16 cellular contexts compared by ENCODE assay signal in genomic region chr11:64712430-64713030, GRCh38. TPM values are rescaled to one million over a fixed set of nuclear protein-coding genes. Genes with fewer than 3 reads are reported as not detected.
A peak's percentile ranks its signal among the peaks of the same experiment; 100 is the strongest.
DNase-seq lines count a peak whose midpoint lies in the region; ATAC-seq and TF ChIP-seq lines count a peak whose summit lies in the region.
"Had no signal": no experiment of that assay in that cellular context is flagged by ENCODE, and none has a peak within 500 bp of the region (broad histone marks: within the 10 kb centered on the region; RNA-seq: fewer than 3 reads in every experiment).

No MANE protein-coding gene starts in this region.

- no peak overlapping the region for H3K9ac ChIP-seq in SK-N-SH
- H3K9ac ChIP-seq in DND-41 (ENCODE audit: low read depth, low read length) = no peak overlapping the region

- CTCF ChIA-PET in SK-N-SH (lab: Yijun Ruan, JAX) = interaction anchor here (0.9 kb wide), 1 partner anchor 8 kb away, joined by 3 read pairs; no protein-coding TSS in a partner anchor

- no peak for TF ChIP-seq EP300 in SK-N-SH (IDR thresholded peaks at IDR 0.05; ENCODE audit: borderline replicate concordance in 1 of 2, low read depth in 1 of 2, low read length in 1 of 2)

- peaks cover 4% of the 10 kb centered on the region; the same call in 1 of the 2 replicates for H3K27me3 ChIP-seq in SK-N-SH (ENCODE audit: insufficient read depth)
- H3K27me3 ChIP-seq in DND-41 (ENCODE audit: insufficient read depth, low read length, poor library complexity) = peaks cover 10% of the 10 kb centered on the region
- H3K27me3 ChIP-seq in foreskin keratinocyte = peaks cover 79% of the 10 kb centered on the region
- peaks cover 11% of the 10 kb centered on the region for H3K27me3 ChIP-seq in vagina

- H3K9me3 ChIP-seq in SK-N-SH = no peaks in the 10 kb centered on the region
- H3K9me3 ChIP-seq in DND-41 (ENCODE audit: insufficient read depth, low read length, severe bottlenecking) = no peaks in the 10 kb centered on the region
- H3K9me3 ChIP-seq in vagina = no peaks in the 10 kb centered on the region
- H3K9me3 ChIP-seq: gastroesophageal sphincter had no signal

- H3K4me1 ChIP-seq in SK-N-SH (ENCODE audit: control insufficient read depth in 1 of 2, insufficient read depth in 2 of 2, low read depth in 1 of 2, low read length in 1 of 2) (peaks cover 0 to 37% of the 10 kb centered on the region in 2 experiments; a peak in 3 of 4 replicates), DND-41 (ENCODE audit: insufficient read depth, low read length) (no peaks in the 10 kb centered on the region), foreskin keratinocyte (no peaks in the 10 kb centered on the region), vagina (peaks cover 9% of the 10 kb centered on the region)

- no peaks in the 10 kb centered on the region for H3K9me3 Mint-ChIP-seq in activated T-helper 1 cell treated with anti-CD3 and anti-CD28 coated beads, Interleukin-12 subunit alpha, Interleukin-12 subunit beta, Interleukin-2, Interleukin-4 antibody, amounts not matched to agents 30 ng/mL and 10 ng/mL and 1 ng/mL, durations not matched to agents 14 hours and 24 hours and 36 hours
- no peaks in the 10 kb centered on the region for H3K9me3 Mint-ChIP-seq in natural killer cell

- 67% methylated on average over 21 of the region's 47 CpGs for WGBS in SK-N-SH (ENCODE audit: low lambda C conversion rate)

- H3K79me2 ChIP-seq in SK-N-SH (ENCODE audit: insufficient read depth) (no peaks in the 10 kb centered on the region), DND-41 (ENCODE audit: insufficient read depth, low read length) (no peaks in the 10 kb centered on the region)

- TF ChIP-seq CTCF in SK-N-SH (IDR thresholded peaks at IDR 0.05) = no peak
- TF ChIP-seq CTCF in DND-41 (IDR thresholded peaks at IDR 0.05; ENCODE audit: borderline replicate concordance, extremely low read depth, low read length, poor library complexity, severe bottlenecking) = no peak
- no peak for TF ChIP-seq CTCF in natural killer cell (IDR thresholded peaks at IDR 0.05)
- no peak for TF ChIP-seq CTCF in foreskin keratinocyte (conservative IDR thresholded peaks at IDR 0.05)
- no peak for TF ChIP-seq CTCF in vagina (IDR thresholded peaks at IDR 0.05)

- no peak for TF ChIP-seq RAD21 in SK-N-SH (IDR thresholded peaks at IDR 0.05; ENCODE audit: low read length)

- peaks cover 6% of the 10 kb centered on the region for H3F3A ChIP-seq in SK-N-SH (replicated peaks; ENCODE audit: insufficient read depth)

- peaks cover 68% of the 10 kb centered on the region for H3K27me3 Mint-ChIP-seq in activated T-helper 1 cell treated with anti-CD3 and anti-CD28 coated beads, Interleukin-12 subunit alpha, Interleukin-12 subunit beta, Interleukin-2, Interleukin-4 antibody, amounts not matched to agents 30 ng/mL and 10 ng/mL and 1 ng/mL, durations not matched to agents 14 hours and 24 hours and 36 hours (ENCODE audit: insufficient read depth)
- peaks cover 51 to 70% of the 10 kb centered on the region in 2 donors for H3K27me3 Mint-ChIP-seq in natural killer cell (ENCODE audit: low read depth in 2 of 2)

- H3K4me3 ChIP-seq in SK-N-SH (ENCODE audit: low read depth in 2 of 2, low read length in 1 of 2) (no peak overlapping the region), DND-41 (ENCODE audit: low read depth in 1 of 2, low read length in 2 of 2) (no peak overlapping the region), vagina (peak overlapping the region in 1 of 2 donors; percentile 33)

- peaks cover 5% of the 10 kb centered on the region for H3K4me1 Mint-ChIP-seq in activated T-helper 1 cell treated with anti-CD3 and anti-CD28 coated beads, Interleukin-12 subunit alpha, Interleukin-12 subunit beta, Interleukin-2, Interleukin-4 antibody, amounts not matched to agents 30 ng/mL and 10 ng/mL and 1 ng/mL, durations not matched to agents 14 hours and 24 hours and 36 hours (ENCODE audit: low read depth)
- H3K4me1 Mint-ChIP-seq in natural killer cell = peaks cover 10 to 21% of the 10 kb centered on the region in 2 donors

- H3K27ac Mint-ChIP-seq in activated T-helper 1 cell treated with anti-CD3 and anti-CD28 coated beads, Interleukin-12 subunit alpha, Interleukin-12 subunit beta, Interleukin-2, Interleukin-4 antibody, amounts not matched to agents 30 ng/mL and 10 ng/mL and 1 ng/mL, durations not matched to agents 14 hours and 24 hours and 36 hours = no peak overlapping the region
- H3K27ac Mint-ChIP-seq in natural killer cell = peak overlapping the region in 1 of 2 donors; percentile 21

- TF ChIP-seq POLR2A in vagina (IDR thresholded peaks at IDR 0.05) = no peak

- DNase-seq in SK-N-SH (peak; percentile 61), DND-41 (no peak), natural killer cell (no peak), NCI-H1092 treated with DMSO at 0.1 percent for 48 hours (lab: John Stamatoyannopoulos, UW) (no peak), foreskin keratinocyte (no peak), vagina (ENCODE audit: extremely low spot score in 2 of 2) (no peak)
- DNase-seq in activated T-helper 1 cell treated with anti-CD3 and anti-CD28 coated beads, Interleukin-12 subunit alpha, Interleukin-12 subunit beta, Interleukin-2, Interleukin-4 antibody, amounts not matched to agents 30 ng/mL and 10 ng/mL and 1 ng/mL, durations not matched to agents 14 hours and 24 hours and 36 hours (ENCODE audit: low spot score) = no peak
- DNase-seq: 8988T, Kasumi-1, midbrain, NCI-H1417 treated with DMSO at 0.1 percent for 48 hours, OCI-M1 had no signal

- H3K36me3 Mint-ChIP-seq in activated T-helper 1 cell treated with anti-CD3 and anti-CD28 coated beads, Interleukin-12 subunit alpha, Interleukin-12 subunit beta, Interleukin-2, Interleukin-4 antibody, amounts not matched to agents 30 ng/mL and 10 ng/mL and 1 ng/mL, durations not matched to agents 14 hours and 24 hours and 36 hours (ENCODE audit: low read depth) = peaks cover 3% of the 10 kb centered on the region
- no peaks in the 10 kb centered on the region for H3K36me3 Mint-ChIP-seq in natural killer cell

- intact Hi-C loops in activated T-helper 1 cell treated with anti-CD3 and anti-CD28 coated beads, Interleukin-12 subunit alpha, Interleukin-12 subunit beta, Interleukin-2, Interleukin-4 antibody, amounts not matched to agents 30 ng/mL and 10 ng/mL and 1 ng/mL, durations not matched to agents 14 hours and 24 hours and 36 hours (cut with micrococcal nuclease) = no loop called here
- intact Hi-C loops in natural killer cell (cut with micrococcal nuclease) (no loop called here), vagina (cut with DNase I) (no loop called here)

- H3K9me2 ChIP-seq in SK-N-SH = no peaks in the 10 kb centered on the region

- POLR2A ChIA-PET in SK-N-SH (lab: Yijun Ruan, JAX) = no interaction called here

- H3K4me3 Mint-ChIP-seq in activated T-helper 1 cell treated with anti-CD3 and anti-CD28 coated beads, Interleukin-12 subunit alpha, Interleukin-12 subunit beta, Interleukin-2, Interleukin-4 antibody, amounts not matched to agents 30 ng/mL and 10 ng/mL and 1 ng/mL, durations not matched to agents 14 hours and 24 hours and 36 hours = peak overlapping the region; percentile 44
- peak overlapping the region; percentile 71 for H3K4me3 Mint-ChIP-seq in natural killer cell

- H3K36me3 ChIP-seq in SK-N-SH (replicated peaks in 1 of 2; ENCODE audit: control insufficient read depth in 1 of 2, insufficient read depth in 2 of 2, low read length in 1 of 2) (no peaks in the 10 kb centered on the region), DND-41 (ENCODE audit: insufficient read depth, low read length) (no peaks in the 10 kb centered on the region), vagina (no peaks in the 10 kb centered on the region)
- H3K36me3 ChIP-seq: gastroesophageal sphincter had no signal

- no peaks in the 10 kb centered on the region for H4K20me1 ChIP-seq in SK-N-SH (ENCODE audit: insufficient read depth)
- peaks cover 3% of the 10 kb centered on the region; the same call in 1 of the 2 replicates for H4K20me1 ChIP-seq in DND-41 (ENCODE audit: insufficient read depth, low read length)

- no peak for ATAC-seq in SK-N-SH treated with all-trans-retinoic acid at 6 μM for 48 hours
- ATAC-seq in DND-41 (ENCODE audit: insufficient read depth, low read depth) = 0 out of 3 replicates have a peak, but pooled peaks have one; percentile 39
- peak; percentile 30 to 57 (median 56) for ATAC-seq in natural killer cell
- no peak for ATAC-seq in foreskin keratinocyte

- H3K4me2 ChIP-seq in SK-N-SH (no peak overlapping the region), DND-41 (ENCODE audit: insufficient read depth, low read length) (no peak overlapping the region)

- H3K27ac ChIP-seq in SK-N-SH (ENCODE audit: low read depth in 2 of 2, low read length in 1 of 2) (no peak overlapping the region), DND-41 (ENCODE audit: low read length) (no peak overlapping the region), foreskin keratinocyte (no peak overlapping the region), vagina (no peak overlapping the region)
- H3K27ac ChIP-seq: gastroesophageal sphincter had no signal

- H2AFZ ChIP-seq in SK-N-SH (ENCODE audit: low read depth) = no peak overlapping the region
- H2AFZ ChIP-seq in DND-41 (ENCODE audit: low read depth, low read length) = no peak overlapping the region

RNA-seq across cellular contexts. Expression of gene NRXN2, which starts 10.5 kb away (rescaled TPM):
- polyA plus RNA-seq in SK-N-SH (2012; rRNA removed) (0.15 TPM in 2 replicates), foreskin keratinocyte (not detected in 2 replicates)
- polyA plus RNA-seq in SK-N-SH (2012; cell fraction: cytosol; rRNA removed) = 0.09 and 1.4 TPM in 2 replicates
- 0.06 and 0.54 TPM in 2 replicates for polyA plus RNA-seq in SK-N-SH (2012; cell fraction: nucleus; rRNA removed)
- total RNA-seq in activated T-helper 1 cell treated with anti-CD3 and anti-CD28 coated beads, Interleukin-12 subunit alpha, Interleukin-12 subunit beta, Interleukin-2, Interleukin-4 antibody, amounts not matched to agents 30 ng/mL and 10 ng/mL and 1 ng/mL, durations not matched to agents 14 hours and 24 hours and 36 hours = 0.17 and 0.23 TPM in 2 replicates
- total RNA-seq in natural killer cell (1 to 10 TPM; 2.9 to 9.6 (median 7.7) TPM), foreskin keratinocyte (not detected in 2 replicates), vagina (16.9 TPM)

RNA-seq across cellular contexts. Expression of gene RASGRP2, which starts 31.4 kb away (rescaled TPM):
- polyA plus RNA-seq in SK-N-SH (2012; rRNA removed) (1.6 and 2.2 TPM in 2 replicates), foreskin keratinocyte (0.25 and 0.39 TPM in 2 replicates)
- polyA plus RNA-seq in SK-N-SH (2012; cell fraction: cytosol; rRNA removed) = 0.50 and 0.92 TPM in 2 replicates
- 10.3 and 12.9 TPM in 2 replicates for polyA plus RNA-seq in SK-N-SH (2012; cell fraction: nucleus; rRNA removed)
- total RNA-seq in activated T-helper 1 cell treated with anti-CD3 and anti-CD28 coated beads, Interleukin-12 subunit alpha, Interleukin-12 subunit beta, Interleukin-2, Interleukin-4 antibody, amounts not matched to agents 30 ng/mL and 10 ng/mL and 1 ng/mL, durations not matched to agents 14 hours and 24 hours and 36 hours = 15.8 and 19.5 TPM in 2 replicates
- total RNA-seq in natural killer cell (100 to 1,000 TPM; 371 to 417 (median 394) TPM), foreskin keratinocyte (0.14 and 0.31 TPM in 2 replicates), vagina (27.5 TPM)
- total RNA-seq: NCI-H460, SK-MEL-5 had no signal

RNA-seq across cellular contexts. Expression of gene PYGM, which starts 47.2 kb away (rescaled TPM):
- polyA plus RNA-seq in SK-N-SH (2012; rRNA removed) = 0.08 TPM in 2 replicates
- 0.03 and 0.05 TPM in 2 replicates for polyA plus RNA-seq in SK-N-SH (2012; cell fraction: cytosol; rRNA removed)
- polyA plus RNA-seq in SK-N-SH (2012; cell fraction: nucleus; rRNA removed) = 0.21 and 0.23 TPM in 2 replicates
- total RNA-seq in activated T-helper 1 cell treated with anti-CD3 and anti-CD28 coated beads, Interleukin-12 subunit alpha, Interleukin-12 subunit beta, Interleukin-2, Interleukin-4 antibody, amounts not matched to agents 30 ng/mL and 10 ng/mL and 1 ng/mL, durations not matched to agents 14 hours and 24 hours and 36 hours = 2.7 and 4.8 TPM in 2 replicates
- total RNA-seq in natural killer cell = 1 to 10 TPM; 4.1 to 8.4 (median 6.1) TPM
- 0.07 TPM in 2 replicates for total RNA-seq in foreskin keratinocyte
- polyA plus RNA-seq in foreskin keratinocyte = 0.07 and 0.19 TPM in 2 replicates
- 0.98 TPM for total RNA-seq in vagina

Comparison
In these comparisons a context has a peak if more than half of its experiments do, and no peak if none do; other contexts are left out.
1. ATAC-seq: peak in DND-41 (single experiment) and natural killer cell (3 of 3); none in SK-N-SH treated with all-trans-retinoic acid at 6 μM for 48 hours (single experiment) and foreskin keratinocyte (single experiment).
2. RNA of gene RASGRP2, which starts 31.4 kb away (total RNA-seq): 371 to 417 TPM in natural killer cell, 27.5 TPM in vagina (single experiment) and 15.8 to 19.5 TPM in activated T-helper 1 cell treated with anti-CD3 and anti-CD28 coated beads, Interleukin-12 subunit alpha, Interleukin-12 subunit beta, Interleukin-2, Interleukin-4 antibody, amounts not matched to agents 30 ng/mL and 10 ng/mL and 1 ng/mL, durations not matched to agents 14 hours and 24 hours and 36 hours; 0.14 to 0.31 TPM in foreskin keratinocyte; every median in the first group is over 10 times any median in the second.